ENCODE assay signal across 8 cellular contexts in the genomic region with DNA sequence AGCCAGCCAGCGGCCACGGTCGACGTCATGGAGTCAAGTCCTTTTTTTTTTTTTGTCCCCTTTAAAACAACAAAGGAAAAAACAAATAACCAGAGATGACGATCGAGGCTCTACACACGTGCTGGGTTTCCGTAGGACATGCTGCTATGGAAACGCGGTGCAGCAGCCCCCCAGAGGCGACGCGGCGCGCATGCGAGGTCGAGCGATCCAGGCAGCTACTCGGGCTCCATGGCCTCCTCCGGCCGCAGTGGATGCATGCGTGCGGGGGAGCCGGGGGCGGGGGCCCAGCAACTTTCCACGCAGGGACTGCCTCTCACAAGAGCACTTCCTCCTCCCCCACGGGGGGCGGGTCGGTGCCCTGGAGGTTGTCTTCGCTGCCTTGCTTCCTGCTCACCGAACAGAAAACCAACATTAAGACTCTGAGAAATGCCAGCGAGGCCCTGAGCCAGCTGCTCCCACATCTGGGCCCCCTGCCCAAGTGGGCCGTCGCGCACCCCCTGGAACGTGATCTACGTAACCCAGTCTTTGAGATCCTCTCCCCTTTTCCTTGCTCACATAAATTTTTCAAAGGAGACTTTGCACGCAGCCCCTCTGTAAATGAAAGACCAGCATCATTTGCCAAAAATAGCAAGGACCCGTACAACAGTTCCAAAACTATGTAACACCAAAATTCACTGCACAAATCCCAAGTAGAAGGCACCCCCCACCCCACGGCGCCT. TPM values are rescaled to one million over a fixed set of nuclear protein-coding genes. Genes with fewer than 3 reads are reported as not detected.
DNase-seq lines count a peak whose midpoint lies in the region; ATAC-seq and TF ChIP-seq lines count a peak whose summit lies in the region.

No MANE protein-coding gene starts in this region.

- DNase-seq in NOMO-1 treated with DMSO at 0.1 percent for 48 hours (lab: John Stamatoyannopoulos, UW; ENCODE audit: unreplicated experiment) (peak; percentile 71), heart left ventricle (peak; percentile 73 to 88 (median 81)), smooth muscle cell of the brain vasculature (ENCODE audit: low read depth, low spot score) (peak; percentile 6), COR-L47 (lab: John Stamatoyannopoulos, UW) (no peak), HAP-1 (ENCODE audit: low spot score in 2 of 2) (no peak), D341Med (ENCODE audit: low spot score) (no peak), HUDEP-2 (lab: John Stamatoyannopoulos, UW; ENCODE audit: unreplicated experiment in 76 of 76) (no peak)
- DNase-seq in activated T-helper 1 cell treated with anti-CD3 and anti-CD28 coated beads, Interleukin-2, amount 50 U/mL, for 16 hours (ENCODE audit: low read depth in 1 of 2, low spot score in 1 of 2): peak; percentile 76 to 84

- no peaks in the 10 kb centered on the region for H3K9me3 ChIP-seq in heart left ventricle
- no peaks in the 10 kb centered on the region for H3K9me3 ChIP-seq in HAP-1

- H3K36me3 ChIP-seq in heart left ventricle (peaks cover 0 to 58% (median 43%) of the 10 kb centered on the region in 9 donors), HAP-1 (replicated peaks) (peaks cover 40% of the 10 kb centered on the region)

- H3K27ac ChIP-seq in heart left ventricle: peak overlapping the region in 10 of 12 donors; percentile 15 to 74 (median 47)

- peak; percentile 60 to 82 (median 76) for ATAC-seq in heart left ventricle

- H3K4me1 ChIP-seq in heart left ventricle (peaks cover 0 to 43% (median 0%) of the 10 kb centered on the region in 12 donors), HAP-1 (no peaks in the 10 kb centered on the region)

- no peak for TF ChIP-seq POLR2A in heart left ventricle (IDR thresholded peaks at IDR 0.05)

- no peak for TF ChIP-seq CTCF in heart left ventricle (IDR thresholded peaks at IDR 0.05)

- in situ Hi-C loops in HAP-1 (cut with MboI; ENCODE audit: low sequenced_read_pairs): no loop called here

- 54 to 76% (median 65%) methylated on average over 31 to 41 of the region's 41 CpGs for WGBS in heart left ventricle, 4 donors

- H3K27me3 ChIP-seq in heart left ventricle (no peaks in the 10 kb centered on the region), HAP-1 (ENCODE audit: low read depth) (no peaks in the 10 kb centered on the region)

- peak overlapping the region in 10 of 12 donors; percentile 7 to 47 (median 37) for H3K4me3 ChIP-seq in heart left ventricle
- H3K4me3 ChIP-seq in HAP-1: no peak overlapping the region

- intact Hi-C loops in heart left ventricle (cut with DNase I): no loop called here

RNA-seq across cellular contexts. Expression of a gene that starts 30.7 kb away (rescaled TPM):
- total RNA-seq in heart left ventricle: 10 to 100 TPM in 4 of 9 donors, 1 to 10 TPM in 5; 3.2 to 27.4 (median 7.7) TPM
- 1 to 10 TPM; 4.0 to 5.3 TPM for polyA plus RNA-seq in heart left ventricle

RNA-seq across cellular contexts. Expression of a gene that starts 55.9 kb away (rescaled TPM):
- total RNA-seq in heart left ventricle: 10 to 100 TPM; 12.5 to 28.2 (median 16.0) TPM
- 10 to 100 TPM in 1 of 2 donors, 1 to 10 TPM in 1; 7.4 to 19.5 TPM for polyA plus RNA-seq in heart left ventricle

Comparison
In these comparisons a context has a peak if more than half of its experiments do, and no peak if none do; other contexts are left out.
1. DNase-seq: peak in NOMO-1 treated with DMSO at 0.1 percent for 48 hours (single experiment), activated T-helper 1 cell treated with anti-CD3 and anti-CD28 coated beads, Interleukin-2, amount 50 U/mL, for 16 hours (2 of 2), heart left ventricle (5 of 5) and smooth muscle cell of the brain vasculature (single experiment); none in COR-L47 (single experiment), HAP-1 (0 of 2), D341Med (single experiment) and HUDEP-2 (0 of 76).